14 cellular contexts compared by ENCODE assay signal in genomic region chr5:109053995-109054417, GRCh38.
A peak's percentile ranks its signal among the peaks of the same experiment; 100 is the strongest.
DNase-seq lines count a peak whose midpoint lies in the region; ATAC-seq, FAIRE-seq and TF ChIP-seq lines count a peak whose summit lies in the region.
"Had no signal": no experiment of that assay in that cellular context is flagged by ENCODE, and none has a peak within 500 bp of the region (broad histone marks: within the 10 kb centered on the region; RNA-seq: fewer than 3 reads in every experiment).

No MANE protein-coding gene starts in this region.

- H3K27me3 Mint-ChIP-seq in astrocyte (ENCODE audit: low read depth, unreplicated experiment) = no peaks in the 10 kb centered on the region
- no peaks in the 10 kb centered on the region for H3K27me3 Mint-ChIP-seq in stimulated activated naive CD8-positive, alpha-beta T cell treated with anti-CD3 and anti-CD28 coated beads, Interleukin-15, amount 100 ng/mL, for 72 hours

- H3K36me3 ChIP-seq in astrocyte (ENCODE audit: insufficient read depth, low read length) = no peaks in the 10 kb centered on the region

- H3K4me3 ChIP-seq in AG04450 (ENCODE audit: low read depth, low read length) (no peak overlapping the region), astrocyte (ENCODE audit: insufficient read depth, low read depth, low read length) (no peak overlapping the region)
- H3K4me3 ChIP-seq: suprapubic skin had no signal

- no peaks in the 10 kb centered on the region for H3K4me1 ChIP-seq in astrocyte (ENCODE audit: insufficient read depth, low read length)
- H3K4me1 ChIP-seq: suprapubic skin had no signal

- H4K20me1 ChIP-seq in astrocyte (ENCODE audit: insufficient read depth, low read length) = no peaks in the 10 kb centered on the region

- H3K4me1 Mint-ChIP-seq in astrocyte (ENCODE audit: low read depth, unreplicated experiment) = peaks cover 7% of the 10 kb centered on the region
- H3K4me1 Mint-ChIP-seq in stimulated activated naive CD8-positive, alpha-beta T cell treated with anti-CD3 and anti-CD28 coated beads, Interleukin-15, amount 100 ng/mL, for 72 hours = no peaks in the 10 kb centered on the region

- POLR2A ChIA-PET in AG04450 (lab: Yijun Ruan, JAX) = no interaction called here

- no peak overlapping the region for H3K4me3 Mint-ChIP-seq in astrocyte (ENCODE audit: unreplicated experiment)
- H3K4me3 Mint-ChIP-seq in stimulated activated naive CD8-positive, alpha-beta T cell treated with anti-CD3 and anti-CD28 coated beads, Interleukin-15, amount 100 ng/mL, for 72 hours = no peak overlapping the region
- H3K4me3 Mint-ChIP-seq: activated T-helper 1 cell treated with anti-CD3 and anti-CD28 coated beads, Interleukin-12 subunit alpha, Interleukin-12 subunit beta, Interleukin-2, Interleukin-4 antibody, amounts not matched to agents 30 ng/mL and 10 ng/mL and 1 ng/mL, durations not matched to agents 14 hours and 24 hours and 36 hours had no signal

- H3K9me3 ChIP-seq in AG04450 (ENCODE audit: control insufficient read depth, insufficient read depth, low read length) (no peaks in the 10 kb centered on the region), astrocyte (ENCODE audit: insufficient read depth, low read depth, low read length) (no peaks in the 10 kb centered on the region)
- H3K9me3 ChIP-seq: suprapubic skin had no signal

- CTCF ChIA-PET in AG04450 (lab: Charles Lee) = no interaction called here

- no peak overlapping the region for H3K9ac ChIP-seq in astrocyte (ENCODE audit: low read length)

- H3K27ac Mint-ChIP-seq in astrocyte (ENCODE audit: unreplicated experiment) = no peak overlapping the region
- no peak overlapping the region for H3K27ac Mint-ChIP-seq in stimulated activated naive CD8-positive, alpha-beta T cell treated with anti-CD3 and anti-CD28 coated beads, Interleukin-15, amount 100 ng/mL, for 72 hours
- H3K27ac Mint-ChIP-seq: activated T-helper 1 cell treated with anti-CD3 and anti-CD28 coated beads, Interleukin-12 subunit alpha, Interleukin-12 subunit beta, Interleukin-2, Interleukin-4 antibody, amounts not matched to agents 30 ng/mL and 10 ng/mL and 1 ng/mL, durations not matched to agents 14 hours and 24 hours and 36 hours had no signal

- H2AFZ ChIP-seq in astrocyte (ENCODE audit: low read depth, low read length) = no peak overlapping the region

- no peak overlapping the region for H3K4me2 ChIP-seq in astrocyte (ENCODE audit: low read length)

- peaks cover 4% of the 10 kb centered on the region for H3K36me3 Mint-ChIP-seq in astrocyte (ENCODE audit: low read depth, unreplicated experiment)

- H3K27me3 ChIP-seq in AG04450 (ENCODE audit: control insufficient read depth, insufficient read depth, low read length) (no peaks in the 10 kb centered on the region), astrocyte (ENCODE audit: insufficient read depth, low read length) (no peaks in the 10 kb centered on the region)
- H3K27me3 ChIP-seq: suprapubic skin had no signal

- H3K27ac ChIP-seq in AG04450 (ENCODE audit: low read depth, low read length) = no peak overlapping the region
- H3K27ac ChIP-seq in astrocyte (ENCODE audit: low read depth, low read length) = no peak overlapping the region
- H3K27ac ChIP-seq: suprapubic skin had no signal

- DNase-seq in AG04450 (ENCODE audit: low read depth, low spot score) (peak; percentile 77), GM19239 (ENCODE audit: insufficient read length, low spot score) (no peak), astrocyte (ENCODE audit: low read depth) (peak; percentile 76), SW480 (ENCODE audit: low spot score) (no peak)
- DNase-seq in stimulated activated CD4-positive, alpha-beta T cell treated with anti-CD3 and anti-CD28 coated beads, Interleukin-12 subunit alpha, Interleukin-12 subunit beta, amount 100 ng/mL, for 4 hours = no peak
- no peak for DNase-seq in stimulated activated naive CD8-positive, alpha-beta T cell treated with anti-CD3 and anti-CD28 coated beads, Interleukin-15, amount 100 ng/mL, for 72 hours
- DNase-seq: NCI-H187; stimulated activated CD4-positive, alpha-beta T cell treated with anti-CD3 and anti-CD28 coated beads, Interleukin-4, amount 100 ng/mL, for 1 hour had no signal

- TF ChIP-seq CTCF in AG04450 (IDR thresholded peaks at IDR 0.05; ENCODE audit: low read depth, low read length) (no peak), astrocyte (IDR thresholded peaks at IDR 0.05; ENCODE audit: insufficient read depth, low read depth, low read length) (no peak)

- ATAC-seq in HG02870 (IDR thresholded peaks at IDR 0.05; ENCODE audit: unreplicated experiment) = peak; percentile 63
- ATAC-seq in stimulated activated naive CD8-positive, alpha-beta T cell treated with anti-CD3 and anti-CD28 coated beads, Interleukin-15, amount 100 ng/mL, for 72 hours = no peak
- no peak for ATAC-seq in HG03460 (IDR thresholded peaks at IDR 0.05; ENCODE audit: unreplicated experiment)
- ATAC-seq: Panc1 had no signal

- FAIRE-seq in GM19239 (lab: Jason Lieb, UNC) = peak; percentile 74
- FAIRE-seq in astrocyte (lab: Jason Lieb, UNC) = no peak
- FAIRE-seq: TTC549 had no signal

- no peaks in the 10 kb centered on the region for H3K79me2 ChIP-seq in astrocyte (ENCODE audit: insufficient read depth, low read length)

- no peaks in the 10 kb centered on the region for H3K9me3 Mint-ChIP-seq in astrocyte (ENCODE audit: unreplicated experiment)
- H3K9me3 Mint-ChIP-seq in stimulated activated naive CD8-positive, alpha-beta T cell treated with anti-CD3 and anti-CD28 coated beads, Interleukin-15, amount 100 ng/mL, for 72 hours = no peaks in the 10 kb centered on the region
- H3K9me3 Mint-ChIP-seq: activated T-helper 1 cell treated with anti-CD3 and anti-CD28 coated beads, Interleukin-12 subunit alpha, Interleukin-12 subunit beta, Interleukin-2, Interleukin-4 antibody, amounts not matched to agents 30 ng/mL and 10 ng/mL and 1 ng/mL, durations not matched to agents 14 hours and 24 hours and 36 hours had no signal

Comparison
In these comparisons a context has a peak if more than half of its experiments do, and no peak if none do; other contexts are left out.
1. DNase-seq: peak in AG04450 (single experiment) and astrocyte (single experiment); none in GM19239 (single experiment), SW480 (single experiment), stimulated activated CD4-positive, alpha-beta T cell treated with anti-CD3 and anti-CD28 coated beads, Interleukin-12 subunit alpha, Interleukin-12 subunit beta, amount 100 ng/mL, for 4 hours (single experiment) and stimulated activated naive CD8-positive, alpha-beta T cell treated with anti-CD3 and anti-CD28 coated beads, Interleukin-15, amount 100 ng/mL, for 72 hours (0 of 2).